In the genomic region with DNA sequence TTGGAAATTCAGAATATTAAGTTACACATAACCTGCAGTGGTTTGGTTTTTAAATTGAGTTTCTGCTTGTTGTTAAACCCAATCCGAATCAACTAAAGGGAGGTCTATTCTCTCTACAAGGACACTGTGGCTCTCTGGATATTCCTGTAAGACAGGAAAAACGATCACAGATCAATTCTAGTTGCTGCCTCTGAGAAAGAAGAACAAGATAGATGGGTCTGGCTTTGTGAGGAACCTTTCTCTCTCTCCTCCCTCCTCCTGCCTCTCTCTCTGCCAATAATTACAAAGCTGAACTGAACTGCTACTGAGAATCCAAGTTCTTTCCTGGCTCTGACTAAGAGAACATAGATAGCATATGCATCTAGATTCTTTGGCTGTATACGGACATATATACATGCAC, we compare ENCODE assay signal across 1 cellular context.
TF ChIP-seq lines count a peak whose summit lies in the region.

No MANE protein-coding gene starts in this region.

TF ChIP-seq in GM23338, 12 proteins besides CTCF, POLR2A, EP300 and RAD21 (continued from another document):
- TF ChIP-seq ETS1 (IDR thresholded peaks at IDR 0.05) = no peak
- TF ChIP-seq EZH2phosphoT487 (IDR thresholded peaks at IDR 0.05; ENCODE audit: unreplicated experiment) = no peak
- no peak for TF ChIP-seq NANOG (IDR thresholded peaks at IDR 0.05; ENCODE audit: borderline replicate concordance)
- TF ChIP-seq POLR2AphosphoS5 (IDR thresholded peaks at IDR 0.05; ENCODE audit: low read depth) = no peak
- TF ChIP-seq, protein P1, sequence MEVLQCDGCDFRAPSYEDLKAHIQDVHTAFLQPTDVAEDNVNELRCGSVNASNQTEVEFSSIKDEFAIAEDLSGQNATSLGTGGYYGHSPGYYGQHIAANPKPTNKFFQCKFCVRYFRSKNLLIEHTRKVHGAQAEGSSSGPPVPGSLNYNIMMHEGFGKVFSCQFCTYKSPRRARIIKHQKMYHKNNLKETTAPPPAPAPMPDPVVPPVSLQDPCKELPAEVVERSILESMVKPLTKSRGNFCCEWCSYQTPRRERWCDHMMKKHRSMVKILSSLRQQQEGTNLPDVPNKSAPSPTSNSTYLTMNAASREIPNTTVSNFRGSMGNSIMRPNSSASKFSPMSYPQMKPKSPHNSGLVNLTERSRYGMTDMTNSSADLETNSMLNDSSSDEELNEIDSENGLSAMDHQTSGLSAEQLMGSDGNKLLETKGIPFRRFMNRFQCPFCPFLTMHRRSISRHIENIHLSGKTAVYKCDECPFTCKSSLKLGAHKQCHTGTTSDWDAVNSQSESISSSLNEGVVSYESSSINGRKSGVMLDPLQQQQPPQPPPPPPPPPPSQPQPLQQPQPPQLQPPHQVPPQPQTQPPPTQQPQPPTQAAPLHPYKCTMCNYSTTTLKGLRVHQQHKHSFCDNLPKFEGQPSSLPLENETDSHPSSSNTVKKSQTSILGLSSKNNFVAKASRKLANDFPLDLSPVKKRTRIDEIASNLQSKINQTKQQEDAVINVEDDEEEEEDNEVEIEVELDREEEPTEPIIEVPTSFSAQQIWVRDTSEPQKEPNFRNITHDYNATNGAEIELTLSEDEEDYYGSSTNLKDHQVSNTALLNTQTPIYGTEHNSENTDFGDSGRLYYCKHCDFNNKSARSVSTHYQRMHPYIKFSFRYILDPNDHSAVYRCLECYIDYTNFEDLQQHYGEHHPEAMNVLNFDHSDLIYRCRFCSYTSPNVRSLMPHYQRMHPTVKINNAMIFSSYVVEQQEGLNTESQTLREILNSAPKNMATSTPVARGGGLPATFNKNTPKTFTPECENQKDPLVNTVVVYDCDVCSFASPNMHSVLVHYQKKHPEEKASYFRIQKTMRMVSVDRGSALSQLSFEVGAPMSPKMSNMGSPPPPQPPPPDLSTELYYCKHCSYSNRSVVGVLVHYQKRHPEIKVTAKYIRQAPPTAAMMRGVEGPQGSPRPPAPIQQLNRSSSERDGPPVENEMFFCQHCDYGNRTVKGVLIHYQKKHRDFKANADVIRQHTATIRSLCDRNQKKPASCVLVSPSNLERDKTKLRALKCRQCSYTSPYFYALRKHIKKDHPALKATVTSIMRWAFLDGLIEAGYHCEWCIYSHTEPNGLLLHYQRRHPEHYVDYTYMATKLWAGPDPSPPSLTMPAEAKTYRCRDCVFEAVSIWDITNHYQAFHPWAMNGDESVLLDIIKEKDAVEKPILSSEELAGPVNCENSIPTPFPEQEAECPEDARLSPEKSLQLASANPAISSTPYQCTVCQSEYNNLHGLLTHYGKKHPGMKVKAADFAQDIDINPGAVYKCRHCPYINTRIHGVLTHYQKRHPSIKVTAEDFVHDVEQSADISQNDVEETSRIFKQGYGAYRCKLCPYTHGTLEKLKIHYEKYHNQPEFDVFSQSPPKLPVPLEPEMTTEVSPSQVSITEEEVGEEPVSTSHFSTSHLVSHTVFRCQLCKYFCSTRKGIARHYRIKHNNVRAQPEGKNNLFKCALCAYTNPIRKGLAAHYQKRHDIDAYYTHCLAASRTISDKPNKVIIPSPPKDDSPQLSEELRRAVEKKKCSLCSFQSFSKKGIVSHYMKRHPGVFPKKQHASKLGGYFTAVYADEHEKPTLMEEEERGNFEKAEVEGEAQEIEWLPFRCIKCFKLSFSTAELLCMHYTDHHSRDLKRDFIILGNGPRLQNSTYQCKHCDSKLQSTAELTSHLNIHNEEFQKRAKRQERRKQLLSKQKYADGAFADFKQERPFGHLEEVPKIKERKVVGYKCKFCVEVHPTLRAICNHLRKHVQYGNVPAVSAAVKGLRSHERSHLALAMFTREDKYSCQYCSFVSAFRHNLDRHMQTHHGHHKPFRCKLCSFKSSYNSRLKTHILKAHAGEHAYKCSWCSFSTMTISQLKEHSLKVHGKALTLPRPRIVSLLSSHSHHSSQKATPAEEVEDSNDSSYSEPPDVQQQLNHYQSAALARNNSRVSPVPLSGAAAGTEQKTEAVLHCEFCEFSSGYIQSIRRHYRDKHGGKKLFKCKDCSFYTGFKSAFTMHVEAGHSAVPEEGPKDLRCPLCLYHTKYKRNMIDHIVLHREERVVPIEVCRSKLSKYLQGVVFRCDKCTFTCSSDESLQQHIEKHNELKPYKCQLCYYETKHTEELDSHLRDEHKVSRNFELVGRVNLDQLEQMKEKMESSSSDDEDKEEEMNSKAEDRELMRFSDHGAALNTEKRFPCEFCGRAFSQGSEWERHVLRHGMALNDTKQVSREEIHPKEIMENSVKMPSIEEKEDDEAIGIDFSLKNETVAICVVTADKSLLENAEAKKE (CRISPR knock-in tag; IDR thresholded peaks at IDR 0.05) = no peak
- TF ChIP-seq ZNF331 (CRISPR knock-in tag; IDR thresholded peaks at IDR 0.05; ENCODE audit: low read depth) = no peak
- TF ChIP-seq REST (IDR thresholded peaks at IDR 0.05; ENCODE audit: unreplicated experiment) = no peak
- no peak for TF ChIP-seq STAT1 (IDR thresholded peaks at IDR 0.05; ENCODE audit: unreplicated experiment)
- no peak for TF ChIP-seq JUNB (IDR thresholded peaks at IDR 0.05; ENCODE audit: unreplicated experiment)
- no peak for TF ChIP-seq CREB1 (CRISPR knock-in tag; IDR thresholded peaks at IDR 0.05; ENCODE audit: low read depth)
